8 cellular contexts compared by ENCODE assay signal in the genomic region with DNA sequence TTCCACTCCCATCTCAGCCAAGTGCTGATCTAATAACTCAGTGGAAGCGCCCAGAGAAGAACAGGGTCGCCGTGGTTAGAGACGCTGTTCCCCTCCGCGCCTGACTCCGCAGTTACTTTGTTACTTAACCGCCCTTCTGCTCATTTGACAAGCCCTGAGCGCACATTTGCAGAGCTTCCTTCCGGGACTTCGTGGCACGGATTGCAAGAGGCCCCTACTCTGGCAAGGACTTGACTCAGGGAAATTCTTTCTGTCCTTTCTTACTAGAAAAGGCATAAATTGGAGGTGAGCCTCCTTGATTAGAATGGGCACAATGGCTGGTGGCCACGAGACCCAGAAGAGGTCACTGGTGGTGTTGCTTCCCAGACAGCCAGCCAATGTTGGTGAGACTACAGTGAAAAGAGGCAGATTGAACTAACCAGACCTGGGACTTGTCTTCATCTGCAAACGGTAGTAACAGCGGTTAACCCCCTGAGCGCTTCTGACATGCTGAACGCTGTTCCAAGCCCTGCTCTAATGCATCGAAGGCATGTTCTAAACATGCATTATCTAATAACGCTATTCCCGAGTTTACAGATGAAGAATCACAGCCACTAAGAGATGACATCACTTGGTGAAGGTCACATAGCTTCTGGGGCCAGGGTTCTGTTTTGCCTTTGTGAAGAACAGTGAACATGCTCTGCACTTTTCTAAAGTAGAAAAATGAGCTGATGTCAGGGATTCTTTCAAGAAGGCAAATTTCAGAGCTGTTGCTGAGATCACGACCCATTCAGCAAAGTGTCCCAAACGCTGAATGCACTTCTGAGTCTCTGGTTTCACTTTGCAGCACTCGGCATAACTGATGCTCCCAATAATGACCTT. TPM values are rescaled to one million over a fixed set of nuclear protein-coding genes. Genes with fewer than 3 reads are reported as not detected.
A peak's percentile ranks its signal among the peaks of the same experiment; 100 is the strongest.
DNase-seq lines count a peak whose midpoint lies in the region; ATAC-seq and TF ChIP-seq lines count a peak whose summit lies in the region.

No MANE protein-coding gene starts in this region.

- H3K9me3 ChIP-seq in KOPT-K1 (ENCODE audit: insufficient read depth, low read length, poor library complexity, severe bottlenecking), result peaks cover 4% of the 10 kb centered on the region
- peaks cover 0 to 11% (median 0%) of the 10 kb centered on the region in 11 donors for H3K9me3 ChIP-seq in heart right ventricle

- peak overlapping the region in 5 of 10 donors; percentile 3 to 30 (median 15) for H3K4me3 ChIP-seq in heart right ventricle

- peak; percentile 56 to 82 (median 72) for ATAC-seq in heart right ventricle
- ATAC-seq in GM18861 (IDR thresholded peaks at IDR 0.05; ENCODE audit: unreplicated experiment), result no peak
- ATAC-seq in GM19397 (IDR thresholded peaks at IDR 0.05; ENCODE audit: unreplicated experiment), result no peak

- H3K4me1 ChIP-seq in heart right ventricle, result peaks cover 0 to 51% (median 12%) of the 10 kb centered on the region in 9 donors

- no peak for TF ChIP-seq CTCF in heart right ventricle (IDR thresholded peaks at IDR 0.05)

- H3K27ac ChIP-seq in KOPT-K1 (ENCODE audit: low read depth, low read length, poor library complexity, severe bottlenecking), result peak overlapping the region; percentile 71
- H3K27ac ChIP-seq in heart right ventricle, result peak overlapping the region in 7 of 10 donors; percentile 49 to 85 (median 57)

- H3K36me3 ChIP-seq in KOPT-K1 (ENCODE audit: insufficient read depth, low read length) (no peaks in the 10 kb centered on the region), heart right ventricle (no peaks in the 10 kb centered on the region)

- intact Hi-C loops in heart right ventricle (cut with DNase I), result no loop called here

- 55 to 66% methylated on average over 23 of the region's 23 CpGs for WGBS in heart right ventricle, 2 donors

- no peaks in the 10 kb centered on the region for H3K27me3 ChIP-seq in heart right ventricle

- DNase-seq in activated T-cell treated with anti-CD3 and anti-CD28 coated beads for 4 hours, result peak; percentile 28
- DNase-seq in heart right ventricle, result peak; percentile 33 to 35
- DNase-seq in stimulated activated CD4-positive, alpha-beta T cell treated with anti-CD3 and anti-CD28 coated beads, Interleukin-2, amount 100 ng/mL, for 24 hours, result peak; percentile 39 to 47
- DNase-seq in DMS53 treated with DMSO at 0.1 percent for 48 hours (lab: John Stamatoyannopoulos, UW; ENCODE audit: unreplicated experiment), result no peak
- no peak for DNase-seq in hepatic stellate cell (ENCODE audit: low spot score)

RNA-seq across cellular contexts. Expression of a gene that starts 55.8 kb away (rescaled TPM):
- 100 to 1,000 TPM in 3 of 10 donors, 10 to 100 TPM in 6, 1 to 10 TPM in 1; 9.3 to 173 (median 64.0) TPM for total RNA-seq in heart right ventricle
- 10 to 100 TPM; 17.3 to 49.9 TPM for polyA plus RNA-seq in heart right ventricle

Comparison
In these comparisons a context has a peak if more than half of its experiments do, and no peak if none do; other contexts are left out.
1. DNase-seq: peak in activated T-cell treated with anti-CD3 and anti-CD28 coated beads for 4 hours (single experiment), heart right ventricle (2 of 2) and stimulated activated CD4-positive, alpha-beta T cell treated with anti-CD3 and anti-CD28 coated beads, Interleukin-2, amount 100 ng/mL, for 24 hours (2 of 2); none in DMS53 treated with DMSO at 0.1 percent for 48 hours (single experiment) and hepatic stellate cell (single experiment).
2. ATAC-seq: peak in heart right ventricle (8 of 8); none in GM18861 (single experiment) and GM19397 (single experiment).